In genomic region chr3:56775356-56775914, GRCh38 we compare ENCODE assay signal across 10 cellular contexts. TPM values are rescaled to one million over a fixed set of nuclear protein-coding genes. Genes with fewer than 3 reads are reported as not detected.
DNase-seq lines count a peak whose midpoint lies in the region; ATAC-seq and TF ChIP-seq lines count a peak whose summit lies in the region.
"Had no signal": no experiment of that assay in that cellular context is flagged by ENCODE, and none has a peak within 500 bp of the region (broad histone marks: within the 10 kb centered on the region; RNA-seq: fewer than 3 reads in every experiment).

No MANE protein-coding gene starts in this region.

- H3K27me3 ChIP-seq in left ventricle myocardium inferior (ENCODE audit: low read depth): no peaks in the 10 kb centered on the region
- H3K27me3 ChIP-seq in upper lobe of left lung: no peaks in the 10 kb centered on the region
- H3K27me3 ChIP-seq: BLaER1 had no signal

- no peak for TF ChIP-seq EP300 in upper lobe of left lung (IDR thresholded peaks at IDR 0.05)

- no peak for TF ChIP-seq POLR2A in upper lobe of left lung (IDR thresholded peaks at IDR 0.05)

- 84 to 88% methylated on average over 8 of the region's 8 CpGs for WGBS in upper lobe of left lung, 2 donors

- ATAC-seq in Right ventricle myocardium superior (ENCODE audit: poor library complexity) (no peak), upper lobe of left lung (ENCODE audit: low FRiP score in 2 of 2) (no peak), GM21447 (IDR thresholded peaks at IDR 0.05; ENCODE audit: unreplicated experiment) (no peak)
- no peak for ATAC-seq in activated naive CD8-positive, alpha-beta T cell treated with anti-CD3 and anti-CD28 coated beads, Interleukin-2, amount 50 U/mL, for 24 hours

- DNase-seq in left ventricle myocardium inferior: no peak
- DNase-seq in Right ventricle myocardium superior: no peak
- no peak for DNase-seq in activated naive CD8-positive, alpha-beta T cell treated with anti-CD3 and anti-CD28 coated beads, Interleukin-2, amount 50 U/mL, for 24 hours
- DNase-seq in mesothelial cell of epicardium (ENCODE audit: low spot score in 2 of 2, unreplicated experiment in 2 of 2): no peak
- DNase-seq in upper lobe of left lung: no peak
- no peak for DNase-seq in NCI-H1694 treated with DMSO at 0.1 percent for 48 hours (lab: John Stamatoyannopoulos, UW)
- no peak for DNase-seq in SKM-1 (lab: John Stamatoyannopoulos, UW; ENCODE audit: unreplicated experiment)
- DNase-seq: NCI-H510A had no signal

- H3K9me3 Mint-ChIP-seq in activated naive CD8-positive, alpha-beta T cell treated with anti-CD3 and anti-CD28 coated beads, Interleukin-2, amount 50 U/mL, for 24 hours: no peaks in the 10 kb centered on the region
- H3K9me3 Mint-ChIP-seq in mesothelial cell of epicardium: no peaks in the 10 kb centered on the region

- H3K4me3 Mint-ChIP-seq in activated naive CD8-positive, alpha-beta T cell treated with anti-CD3 and anti-CD28 coated beads, Interleukin-2, amount 50 U/mL, for 24 hours: no peak overlapping the region
- no peak overlapping the region for H3K4me3 Mint-ChIP-seq in mesothelial cell of epicardium

- peaks cover 87% of the 10 kb centered on the region for H3K4me1 Mint-ChIP-seq in activated naive CD8-positive, alpha-beta T cell treated with anti-CD3 and anti-CD28 coated beads, Interleukin-2, amount 50 U/mL, for 24 hours
- H3K4me1 Mint-ChIP-seq in mesothelial cell of epicardium: peaks cover 42% of the 10 kb centered on the region

- H3K36me3 ChIP-seq in left ventricle myocardium inferior (peaks cover 8% of the 10 kb centered on the region), upper lobe of left lung (peaks cover 0 to 22% (median 16%) of the 10 kb centered on the region in 4 donors)
- H3K36me3 ChIP-seq: BLaER1 had no signal

- H3K36me3 Mint-ChIP-seq in activated naive CD8-positive, alpha-beta T cell treated with anti-CD3 and anti-CD28 coated beads, Interleukin-2, amount 50 U/mL, for 24 hours (ENCODE audit: low read depth): peaks cover 43% of the 10 kb centered on the region
- H3K36me3 Mint-ChIP-seq in mesothelial cell of epicardium: peaks cover 20% of the 10 kb centered on the region

- intact Hi-C loops in left ventricle myocardium inferior (cut with micrococcal nuclease): no loop called here
- intact Hi-C loops in Right ventricle myocardium superior (cut with DNase I): no loop called here

- H3K4me1 ChIP-seq in left ventricle myocardium inferior: peaks cover 69% of the 10 kb centered on the region
- H3K4me1 ChIP-seq in upper lobe of left lung: peaks cover 37 to 50% (median 44%) of the 10 kb centered on the region in 4 donors
- H3K4me1 ChIP-seq: BLaER1 had no signal

- H3K9me3 ChIP-seq in left ventricle myocardium inferior (replicated peaks) (no peaks in the 10 kb centered on the region), upper lobe of left lung (no peaks in the 10 kb centered on the region)
- H3K9me3 ChIP-seq: BLaER1 had no signal

- peak overlapping the region; percentile 82 for H3K27ac Mint-ChIP-seq in activated naive CD8-positive, alpha-beta T cell treated with anti-CD3 and anti-CD28 coated beads, Interleukin-2, amount 50 U/mL, for 24 hours
- H3K27ac Mint-ChIP-seq in mesothelial cell of epicardium: peak overlapping the region; percentile 26

- no peaks in the 10 kb centered on the region for H3K27me3 Mint-ChIP-seq in activated naive CD8-positive, alpha-beta T cell treated with anti-CD3 and anti-CD28 coated beads, Interleukin-2, amount 50 U/mL, for 24 hours
- no peaks in the 10 kb centered on the region for H3K27me3 Mint-ChIP-seq in mesothelial cell of epicardium (ENCODE audit: low read depth)

- no peak overlapping the region for H3K4me3 ChIP-seq in left ventricle myocardium inferior
- H3K4me3 ChIP-seq in upper lobe of left lung: no peak overlapping the region
- H3K4me3 ChIP-seq: BLaER1 had no signal

- H3K27ac ChIP-seq in left ventricle myocardium inferior (replicated peaks) (peak overlapping the region; percentile 62), upper lobe of left lung (peak overlapping the region in 3 of 4 donors; percentile 32 to 52 (median 36))
- H3K27ac ChIP-seq: BLaER1 had no signal

- no peak for TF ChIP-seq CTCF in left ventricle myocardium inferior (IDR thresholded peaks at IDR 0.05; ENCODE audit: borderline replicate concordance)
- no peak for TF ChIP-seq CTCF in mesothelial cell of epicardium (IDR thresholded peaks at IDR 0.05; ENCODE audit: unreplicated experiment)
- no peak for TF ChIP-seq CTCF in upper lobe of left lung (IDR thresholded peaks at IDR 0.05)

RNA-seq across cellular contexts. Expression of gene ARHGEF3, which starts 26.3 kb away (rescaled TPM):
- total RNA-seq in left ventricle myocardium inferior (16.5 TPM), Right ventricle myocardium superior (15.0 TPM), mesothelial cell of epicardium (28.7 to 31.7 TPM (median 29.0 TPM) in 3 replicates), upper lobe of left lung (10 to 100 TPM; 26.6 to 38.9 (median 30.0) TPM)
